31 cellular contexts compared by ENCODE assay signal in the genomic region with DNA sequence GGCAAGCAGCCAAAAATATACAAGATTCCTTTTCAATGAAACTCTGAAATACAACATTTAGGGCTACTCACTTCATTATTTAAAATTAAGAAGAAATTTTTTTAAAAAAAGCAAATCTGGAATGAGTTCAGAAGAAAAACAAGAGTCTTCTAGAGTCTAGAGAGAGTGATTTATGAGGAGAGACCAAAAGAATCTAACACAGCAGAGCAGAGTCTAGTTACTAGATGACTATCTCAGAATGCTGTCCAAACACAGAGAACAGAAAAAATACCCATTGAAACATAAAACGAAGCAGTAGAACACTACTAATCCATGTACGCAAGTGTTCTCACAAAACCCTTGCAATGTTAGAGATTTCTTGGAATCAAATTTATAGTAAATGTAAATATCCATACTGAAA.
"Had no signal": no experiment of that assay in that cellular context is flagged by ENCODE, and none has a peak within 500 bp of the region (broad histone marks: within the 10 kb centered on the region; RNA-seq: fewer than 3 reads in every experiment).

No MANE protein-coding gene starts in this region.

- ATAC-seq: activated CD4-positive, alpha-beta T cell treated with anti-CD3 and anti-CD28 coated beads for 36 hours; activated CD8-positive, alpha-beta memory T cell treated with anti-CD3 and anti-CD28 coated beads, Interleukin-2, amount 10 ng/mL, durations not matched to agents 7 days and 5 days; activated CD8-positive, alpha-beta T cell treated with anti-CD3 and anti-CD28 coated beads, Interleukin-2, amount 10 ng/mL, durations not matched to agents 7 days and 5 days; activated naive CD8-positive, alpha-beta T cell treated with anti-CD3 and anti-CD28 coated beads, Interleukin-2, amount 50 U/mL, for 24 hours; body of pancreas; effector memory CD8-positive, alpha-beta T cell; T-helper 17 cell had no signal

- H3K9me3 Mint-ChIP-seq: activated naive CD4-positive, alpha-beta T cell treated with anti-CD3 and anti-CD28 coated beads, Interleukin-2, amount 50 U/mL, for 24 hours had no signal

- H3K9me3 ChIP-seq: body of pancreas had no signal

- H3K27me3 ChIP-seq: body of pancreas, esophagus muscularis mucosa had no signal

- H3K27me3 Mint-ChIP-seq: activated CD4-positive, alpha-beta memory T cell treated with anti-CD3 and anti-CD28 coated beads for 36 hours; activated CD4-positive, alpha-beta T cell treated with anti-CD3 and anti-CD28 coated beads for 36 hours; activated CD4-positive, alpha-beta T cell treated with anti-CD3 and anti-CD28 coated beads, Interleukin-2, amount 10 ng/mL, durations not matched to agents 24 days and 14 days; activated CD8-positive, alpha-beta memory T cell treated with anti-CD3 and anti-CD28 coated beads, Interleukin-2, amount 10 ng/mL, durations not matched to agents 7 days and 5 days; activated naive CD4-positive, alpha-beta T cell treated with anti-CD3 and anti-CD28 coated beads, Interleukin-2, amount 50 U/mL, for 24 hours; activated naive CD8-positive, alpha-beta T cell treated with anti-CD3 and anti-CD28 coated beads for 36 hours; activated naive CD8-positive, alpha-beta T cell treated with anti-CD3 and anti-CD28 coated beads, Interleukin-2, amount 50 U/mL, for 24 hours; effector memory CD8-positive, alpha-beta T cell; T-helper 17 cell had no signal

- H3K4me1 ChIP-seq: body of pancreas, esophagus muscularis mucosa had no signal

- H3K27ac ChIP-seq: body of pancreas, esophagus muscularis mucosa had no signal

- H3K4me3 Mint-ChIP-seq: activated CD4-positive, alpha-beta memory T cell treated with anti-CD3 and anti-CD28 coated beads for 36 hours; activated CD4-positive, alpha-beta T cell treated with anti-CD3 and anti-CD28 coated beads for 36 hours; activated CD4-positive, alpha-beta T cell treated with anti-CD3 and anti-CD28 coated beads, Interleukin-2, amount 10 ng/mL, durations not matched to agents 24 days and 14 days; activated CD8-positive, alpha-beta memory T cell treated with anti-CD3 and anti-CD28 coated beads, Interleukin-2, amount 10 ng/mL, durations not matched to agents 7 days and 5 days; activated CD8-positive, alpha-beta T cell treated with anti-CD3 and anti-CD28 coated beads, Interleukin-2, amount 10 ng/mL, durations not matched to agents 7 days and 5 days; activated naive CD4-positive, alpha-beta T cell treated with anti-CD3 and anti-CD28 coated beads for 36 hours; activated naive CD4-positive, alpha-beta T cell treated with anti-CD3 and anti-CD28 coated beads, Interleukin-2, amount 50 U/mL, for 24 hours; activated naive CD8-positive, alpha-beta T cell treated with anti-CD3 and anti-CD28 coated beads for 36 hours; activated naive CD8-positive, alpha-beta T cell treated with anti-CD3 and anti-CD28 coated beads, Interleukin-2, amount 50 U/mL, for 24 hours; activated T-helper 1 cell treated with anti-CD3 and anti-CD28 coated beads, Interleukin-12 subunit alpha, Interleukin-12 subunit beta, Interleukin-2, Interleukin-4 antibody, amounts not matched to agents 30 ng/mL and 10 ng/mL and 1 ng/mL, durations not matched to agents 14 hours and 24 hours and 36 hours; effector memory CD8-positive, alpha-beta T cell; T-helper 17 cell had no signal

- H3K36me3 ChIP-seq: esophagus muscularis mucosa had no signal

- H3K27ac Mint-ChIP-seq: activated CD4-positive, alpha-beta memory T cell treated with anti-CD3 and anti-CD28 coated beads for 36 hours; activated CD4-positive, alpha-beta T cell treated with anti-CD3 and anti-CD28 coated beads for 36 hours; activated CD4-positive, alpha-beta T cell treated with anti-CD3 and anti-CD28 coated beads, Interleukin-2, amount 10 ng/mL, durations not matched to agents 24 days and 14 days; activated CD8-positive, alpha-beta memory T cell treated with anti-CD3 and anti-CD28 coated beads, Interleukin-2, amount 10 ng/mL, durations not matched to agents 7 days and 5 days; activated CD8-positive, alpha-beta T cell treated with anti-CD3 and anti-CD28 coated beads, Interleukin-2, amount 10 ng/mL, durations not matched to agents 7 days and 5 days; activated naive CD4-positive, alpha-beta T cell treated with anti-CD3 and anti-CD28 coated beads for 36 hours; activated naive CD4-positive, alpha-beta T cell treated with anti-CD3 and anti-CD28 coated beads, Interleukin-2, amount 50 U/mL, for 24 hours; activated naive CD8-positive, alpha-beta T cell treated with anti-CD3 and anti-CD28 coated beads for 36 hours; activated naive CD8-positive, alpha-beta T cell treated with anti-CD3 and anti-CD28 coated beads, Interleukin-2, amount 50 U/mL, for 24 hours; activated T-helper 1 cell treated with anti-CD3 and anti-CD28 coated beads, Interleukin-12 subunit alpha, Interleukin-12 subunit beta, Interleukin-2, Interleukin-4 antibody, amounts not matched to agents 30 ng/mL and 10 ng/mL and 1 ng/mL, durations not matched to agents 14 hours and 24 hours and 36 hours; activated T-helper 2 cell treated with anti-CD3 and anti-CD28 coated beads, Interferon-gamma antibody, Interleukin-2, Interleukin-4, amounts not matched to agents 10 μg/mL and 5 μg/mL and 100 μg/mL, durations not matched to agents 14 hours and 24 hours and 36 hours; effector memory CD8-positive, alpha-beta T cell; T-helper 17 cell had no signal

- H3K4me1 Mint-ChIP-seq: activated naive CD8-positive, alpha-beta T cell treated with anti-CD3 and anti-CD28 coated beads for 36 hours had no signal

- H3K4me3 ChIP-seq: body of pancreas, esophagus muscularis mucosa had no signal

- DNase-seq: activated CD4-positive, alpha-beta memory T cell treated with anti-CD3 and anti-CD28 coated beads for 36 hours; activated CD4-positive, alpha-beta T cell treated with anti-CD3 and anti-CD28 coated beads for 36 hours; activated CD4-positive, alpha-beta T cell treated with anti-CD3 and anti-CD28 coated beads, Interleukin-2, amount 10 ng/mL, durations not matched to agents 24 days and 14 days; activated CD4-positive, CD25-positive, alpha-beta regulatory T cell; activated CD4-positive, CD25-positive, alpha-beta regulatory T cell treated with anti-CD3 and anti-CD28 coated beads, Interleukin-2, amount 50 U/mL, for 72 hours; activated CD8-positive, alpha-beta memory T cell treated with anti-CD3 and anti-CD28 coated beads, Interleukin-2, amount 10 ng/mL, durations not matched to agents 7 days and 5 days; activated CD8-positive, alpha-beta memory T cell treated with anti-CD3 and anti-CD28 coated beads, Interleukin-2, amount 50 U/mL, for 4 hours; activated CD8-positive, alpha-beta T cell treated with anti-CD3 and anti-CD28 coated beads, Interleukin-2, amount 10 ng/mL, durations not matched to agents 7 days and 5 days; activated effector memory CD4-positive, alpha-beta T cell treated with anti-CD3 and anti-CD28 coated beads, Interleukin-2, amount 50 U/mL, for 16 hours; activated naive CD4-positive, alpha-beta T cell treated with anti-CD3 and anti-CD28 coated beads for 36 hours; activated naive CD8-positive, alpha-beta T cell treated with anti-CD3 and anti-CD28 coated beads for 36 hours; activated naive CD8-positive, alpha-beta T cell treated with anti-CD3 and anti-CD28 coated beads, Interleukin-2, amount 50 U/mL, for 24 hours; activated T-cell treated with anti-CD3 and anti-CD28 coated beads, Interleukin-2, amount 50 U/mL, for 1 hour; activated T-cell treated with anti-CD3 and anti-CD28 coated beads, Interleukin-2, amount 50 U/mL, for 48 hours; body of pancreas; caudate nucleus; cortex of kidney; dermis blood vessel endothelial cell; effector CD4-positive, alpha-beta T cell; effector memory CD8-positive, alpha-beta T cell; erythroblast; foreskin fibroblast; head of caudate nucleus; T-helper 1 cell; T-helper 17 cell had no signal

- FAIRE-seq: colon, frontal cortex had no signal
